ENCODE assay signal across 23 cellular contexts in the genomic region with DNA sequence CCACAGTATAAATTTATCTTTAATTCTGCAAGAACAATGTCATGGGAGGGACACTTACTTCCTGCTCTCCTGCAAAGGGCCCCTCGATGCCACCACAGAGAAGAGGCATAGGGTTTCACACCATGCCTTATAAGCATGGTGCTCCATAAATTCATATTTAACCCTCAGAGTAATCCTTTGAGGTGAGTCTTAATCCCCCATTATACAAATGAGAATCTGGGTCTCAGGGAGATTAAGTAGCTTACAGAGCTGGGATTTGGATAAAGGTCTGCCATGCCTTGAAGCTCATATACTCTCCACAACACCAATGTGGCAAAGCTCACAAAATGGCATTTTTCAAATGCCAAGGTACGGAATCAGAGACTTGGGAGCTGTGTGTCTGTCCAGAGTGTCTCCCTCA.
DNase-seq lines count a peak whose midpoint lies in the region; FAIRE-seq and TF ChIP-seq lines count a peak whose summit lies in the region.
"Had no signal": no experiment of that assay in that cellular context is flagged by ENCODE, and none has a peak within 500 bp of the region (broad histone marks: within the 10 kb centered on the region; RNA-seq: fewer than 3 reads in every experiment).

No MANE protein-coding gene starts in this region.

- H3K36me3 ChIP-seq in WERI-Rb-1 (no peaks in the 10 kb centered on the region), endodermal cell (ENCODE audit: control insufficient read depth, insufficient read depth, low read length) (no peaks in the 10 kb centered on the region), HAP-1 (replicated peaks) (no peaks in the 10 kb centered on the region)
- H3K36me3 ChIP-seq: BLaER1 treated with 17β-estradiol and CSF1 and Interleukin-3, amounts not matched to agents 10 nM and 100 nM had no signal

- H3K9ac ChIP-seq in endodermal cell (ENCODE audit: extremely low read depth, low read length, poor library complexity, severe bottlenecking) = no peak overlapping the region
- H3K9ac ChIP-seq: BLaER1 treated with 17β-estradiol and CSF1 and Interleukin-3, amounts not matched to agents 10 nM and 100 nM had no signal

- TF ChIP-seq CTCF in WERI-Rb-1 (IDR thresholded peaks at IDR 0.05; ENCODE audit: low read depth, low read length) (no peak), endodermal cell (conservative IDR thresholded peaks at IDR 0.05) (no peak)

- no peak for FAIRE-seq in urothelium cell line (lab: Jason Lieb, UNC)
- FAIRE-seq: A549, GM12891 had no signal

- H3K27ac ChIP-seq in WERI-Rb-1 (peak overlapping the region; percentile 45), endodermal cell (ENCODE audit: low read depth, low read length) (no peak overlapping the region)
- H3K27ac ChIP-seq: 22Rv1; A549; BLaER1 treated with 17β-estradiol and CSF1 and Interleukin-3, amounts not matched to agents 10 nM and 100 nM; C4-2B had no signal

- H3K9me3 ChIP-seq in WERI-Rb-1 (ENCODE audit: severe bottlenecking) (no peaks in the 10 kb centered on the region), endodermal cell (ENCODE audit: control insufficient read depth, low read length) (no peaks in the 10 kb centered on the region), HAP-1 (no peaks in the 10 kb centered on the region)
- H3K9me3 ChIP-seq: A549, Caco-2 had no signal

- H3K4me1 Mint-ChIP-seq in endodermal cell = peaks cover 23% of the 10 kb centered on the region
- H3K4me1 Mint-ChIP-seq: B cell had no signal

- H3K27me3 Mint-ChIP-seq in endodermal cell (ENCODE audit: insufficient read depth) = peaks cover 18% of the 10 kb centered on the region

- H3K27me3 ChIP-seq in WERI-Rb-1 (ENCODE audit: insufficient read depth, low read depth, severe bottlenecking) (no peaks in the 10 kb centered on the region), endodermal cell (ENCODE audit: control insufficient read depth, insufficient read depth, low read length, poor library complexity, severe bottlenecking) (peaks cover 16% of the 10 kb centered on the region), HAP-1 (ENCODE audit: low read depth) (no peaks in the 10 kb centered on the region)
- H3K27me3 ChIP-seq: BLaER1 treated with 17β-estradiol and CSF1 and Interleukin-3, amounts not matched to agents 10 nM and 100 nM had no signal

- no peak overlapping the region for H3K4me3 Mint-ChIP-seq in endodermal cell
- H3K4me3 Mint-ChIP-seq: B cell; CD4-positive, alpha-beta T cell; CD8-positive, alpha-beta T cell had no signal

- peaks cover 11% of the 10 kb centered on the region for H3K9me3 Mint-ChIP-seq in endodermal cell
- H3K9me3 Mint-ChIP-seq: CD4-positive, alpha-beta T cell; CD8-positive, alpha-beta T cell had no signal

- in situ Hi-C loops in HAP-1 (cut with MboI; ENCODE audit: low sequenced_read_pairs) = no loop called here

- H3K4me1 ChIP-seq in endodermal cell (ENCODE audit: control insufficient read depth, insufficient read depth, low read length) (peaks cover 7% of the 10 kb centered on the region), HAP-1 (no peaks in the 10 kb centered on the region)
- H3K4me1 ChIP-seq: A549, Caco-2 had no signal

- H3K27ac Mint-ChIP-seq in endodermal cell = no peak overlapping the region
- H3K27ac Mint-ChIP-seq: B cell; CD4-positive, alpha-beta T cell; CD8-positive, alpha-beta T cell had no signal

- H3K4me3 ChIP-seq in WERI-Rb-1 (ENCODE audit: low read depth, low read length) = no peak overlapping the region
- no peak overlapping the region for H3K4me3 ChIP-seq in endodermal cell (ENCODE audit: low read length)
- H3K4me3 ChIP-seq in HAP-1 = no peak overlapping the region
- H3K4me3 ChIP-seq: A549; BLaER1 treated with 17β-estradiol and CSF1 and Interleukin-3, amounts not matched to agents 10 nM and 100 nM had no signal

- DNase-seq in D341Med (ENCODE audit: low spot score) (peak; percentile 81), NCI-H82 (lab: John Stamatoyannopoulos, UW) (peak; percentile 98), WERI-Rb-1 (peak; percentile 53), endodermal cell (peak; percentile 7), HAP-1 (ENCODE audit: low spot score in 2 of 2) (no peak), urothelium cell line (ENCODE audit: low spot score) (no peak), NCI-H2081 treated with DMSO at 0.1 percent for 48 hours (lab: John Stamatoyannopoulos, UW) (no peak), DMS53 treated with DMSO at 0.1 percent for 48 hours (lab: John Stamatoyannopoulos, UW; ENCODE audit: unreplicated experiment) (no peak)
- DNase-seq: AML-193; Caco-2; Calu3; CD4-positive, alpha-beta T cell; CD8-positive, alpha-beta T cell; DMS79; DND-41; EL; GDM1 had no signal

- H3K36me3 Mint-ChIP-seq in endodermal cell (ENCODE audit: low read depth) = peaks cover 2% of the 10 kb centered on the region
- H3K36me3 Mint-ChIP-seq: CD8-positive, alpha-beta T cell had no signal

- 94 to 100% methylated on average over 1 to 2 of the region's 2 CpGs for WGBS in endodermal cell (ENCODE audit: insufficient coverage in 1 of 2, insufficient read length in 1 of 2), 2 experiments

Comparison
In these comparisons a context has a peak if more than half of its experiments do, and no peak if none do; other contexts are left out.
1. DNase-seq: peak in D341Med (single experiment), NCI-H82 (single experiment), WERI-Rb-1 (single experiment) and endodermal cell (single experiment); none in HAP-1 (0 of 2), urothelium cell line (single experiment), NCI-H2081 treated with DMSO at 0.1 percent for 48 hours (single experiment) and DMS53 treated with DMSO at 0.1 percent for 48 hours (single experiment).